33 cellular contexts compared by ENCODE assay signal in genomic region chr4:135705343-135705742, GRCh38.
DNase-seq lines count a peak whose midpoint lies in the region; ATAC-seq, FAIRE-seq and TF ChIP-seq lines count a peak whose summit lies in the region.
"Had no signal": no experiment of that assay in that cellular context is flagged by ENCODE, and none has a peak within 500 bp of the region (broad histone marks: within the 10 kb centered on the region; RNA-seq: fewer than 3 reads in every experiment).

No MANE protein-coding gene starts in this region.

- H3K9ac ChIP-seq in HepG2 (ENCODE audit: insufficient read depth, low read depth, low read length): no peak overlapping the region
- H3K9ac ChIP-seq: BLaER1; BLaER1 treated with 17β-estradiol and CSF1 and Interleukin-3, amounts not matched to agents 10 nM and 100 nM had no signal

- no peaks in the 10 kb centered on the region for H3K36me3 ChIP-seq in HepG2 (replicated peaks in 1 of 2; ENCODE audit: control insufficient read depth in 1 of 2, insufficient read depth in 2 of 2, low read length in 2 of 2)
- H3K36me3 ChIP-seq in right lobe of liver: no peaks in the 10 kb centered on the region
- H3K36me3 ChIP-seq: BE2C; BLaER1; BLaER1 treated with 17β-estradiol and CSF1 and Interleukin-3, amounts not matched to agents 10 nM and 100 nM had no signal

- POLR2A ChIA-PET in HepG2 (lab: Yijun Ruan, JAX): no interaction called here

- no peaks in the 10 kb centered on the region for H3K4me1 Mint-ChIP-seq in neural crest cell
- H3K4me1 Mint-ChIP-seq: B cell; CD14-positive monocyte; CD4-positive, alpha-beta memory T cell; CD8-positive, alpha-beta memory T cell had no signal

- H3K36me3 Mint-ChIP-seq in neural crest cell (ENCODE audit: low read depth): no peaks in the 10 kb centered on the region
- H3K36me3 Mint-ChIP-seq: CD14-positive monocyte; CD4-positive, alpha-beta memory T cell; CD4-positive, CD25-positive, alpha-beta regulatory T cell; CD8-positive, alpha-beta memory T cell; CD8-positive, alpha-beta T cell had no signal

- H2AFZ ChIP-seq in HepG2 (ENCODE audit: low read length): no peak overlapping the region

- TF ChIP-seq RAD21 in HepG2 (CRISPR knock-in tag; IDR thresholded peaks at IDR 0.05): no peak

- FAIRE-seq in HepG2 (lab: Jason Lieb, UNC) (no peak), D721Med (lab: Jason Lieb, UNC) (peak; percentile 73)
- FAIRE-seq: A549 had no signal

- TF ChIP-seq POLR2A in HepG2 (IDR thresholded peaks at IDR 0.05; ENCODE audit: insufficient read depth in 1 of 2, low read depth in 2 of 2, low read length in 2 of 2) (no peak), right lobe of liver (IDR thresholded peaks at IDR 0.05) (no peak)

- ATAC-seq in HepG2: no peak
- ATAC-seq in right lobe of liver: no peak
- ATAC-seq in GM18498 (IDR thresholded peaks at IDR 0.05; ENCODE audit: unreplicated experiment): no peak
- ATAC-seq: A549; CD8-positive, alpha-beta T cell had no signal

- H3K27ac ChIP-seq in HepG2 (ENCODE audit: extremely low read length, insufficient read depth, low read length): no peak overlapping the region
- no peak overlapping the region for H3K27ac ChIP-seq in right lobe of liver
- H3K27ac ChIP-seq: 22Rv1; A549; BLaER1; BLaER1 treated with 17β-estradiol and CSF1 and Interleukin-3, amounts not matched to agents 10 nM and 100 nM; C4-2B had no signal

- H3K4me2 ChIP-seq in HepG2 (ENCODE audit: low read depth, low read length): no peak overlapping the region
- H3K4me2 ChIP-seq: A549; BLaER1; BLaER1 treated with 17β-estradiol and CSF1 and Interleukin-3, amounts not matched to agents 10 nM and 100 nM had no signal

- H3K27me3 ChIP-seq in HepG2 (ENCODE audit: control insufficient read depth in 1 of 2, insufficient read depth in 2 of 2, low read length in 2 of 2) (no peaks in the 10 kb centered on the region), right lobe of liver (no peaks in the 10 kb centered on the region)
- H3K27me3 ChIP-seq: BE2C; BLaER1; BLaER1 treated with 17β-estradiol and CSF1 and Interleukin-3, amounts not matched to agents 10 nM and 100 nM had no signal

- no TSS peak for BruUV-seq in HepG2 (replicated peaks; lab: Mats Ljungman, UMichigan)

- H3K9me3 Mint-ChIP-seq in neural crest cell: no peaks in the 10 kb centered on the region
- H3K9me3 Mint-ChIP-seq: CD14-positive monocyte had no signal

- no peaks in the 10 kb centered on the region for H3K27me3 Mint-ChIP-seq in neural crest cell (ENCODE audit: low read depth)
- H3K27me3 Mint-ChIP-seq: B cell; CD4-positive, alpha-beta memory T cell; CD4-positive, alpha-beta T cell; CD4-positive, CD25-positive, alpha-beta regulatory T cell; CD8-positive, alpha-beta memory T cell had no signal

- DNase-seq in HepG2 (ENCODE audit: low spot score) (no peak), right lobe of liver (no peak), D721Med (ENCODE audit: insufficient read length, low spot score) (no peak), neural crest cell (ENCODE audit: low read depth, low spot score) (no peak), SHP77 treated with DMSO at 0.1 percent for 48 hours (lab: John Stamatoyannopoulos, UW) (no peak)
- DNase-seq: 8988T; ACHN; AML-193; BE2C; C1 segment of cervical spinal cord; Caco-2; Calu3; CD4-positive, alpha-beta memory T cell; CD4-positive, alpha-beta T cell; CD4-positive, CD25-positive, alpha-beta regulatory T cell; CD8-positive, alpha-beta memory T cell; CD8-positive, alpha-beta T cell; COR-L47; DMS 273 treated with DMSO at 0.1 percent for 48 hours; DMS153; DMS53; DMS79; DMS79 treated with DMSO at 0.1 percent for 48 hours; DND-41; EL had no signal

- no peaks in the 10 kb centered on the region for H4K20me1 ChIP-seq in HepG2 (ENCODE audit: insufficient read depth, low read length)
- H4K20me1 ChIP-seq: BLaER1; BLaER1 treated with 17β-estradiol and CSF1 and Interleukin-3, amounts not matched to agents 10 nM and 100 nM had no signal

- CTCF ChIA-PET in HepG2 (lab: Yijun Ruan, JAX; ENCODE audit: low intra/inter-chr PET ratio, low total read pairs): no interaction called here

- TF ChIP-seq CTCF in HepG2 (CRISPR knock-in tag; IDR thresholded peaks at IDR 0.05): no peak
- no peak for TF ChIP-seq CTCF in right lobe of liver (IDR thresholded peaks at IDR 0.05)
- TF ChIP-seq CTCF in D721Med (IDR thresholded peaks at IDR 0.05; ENCODE audit: insufficient read depth, missing control alignments): no peak
- TF ChIP-seq CTCF in neural crest cell (conservative IDR thresholded peaks at IDR 0.05): no peak

- TF ChIP-seq EP300 in HepG2 (IDR thresholded peaks at IDR 0.05; ENCODE audit: low read depth in 2 of 2, low read length in 2 of 2) (no peak), HepG2 (CRISPR knock-in tag; IDR thresholded peaks at IDR 0.05; ENCODE audit: borderline replicate concordance) (no peak)

- intact Hi-C loops in HepG2 (cut with micrococcal nuclease; ENCODE audit: unreplicated experiment): no loop called here
- intact Hi-C loops in right lobe of liver (cut with DNase I): no loop called here

- H3K27ac Mint-ChIP-seq in neural crest cell (ENCODE audit: unreplicated experiment): peak overlapping the region; percentile 28
- H3K27ac Mint-ChIP-seq: B cell; CD14-positive monocyte; CD4-positive, alpha-beta memory T cell; CD4-positive, alpha-beta T cell; CD4-positive, CD25-positive, alpha-beta regulatory T cell; CD8-positive, alpha-beta memory T cell; CD8-positive, alpha-beta T cell had no signal

- H3K79me2 ChIP-seq in HepG2 (ENCODE audit: insufficient read depth, low read length): no peaks in the 10 kb centered on the region

- in situ Hi-C loops in HepG2 (cut with HindIII; ENCODE audit: extremely low pct_ligation_motif_present, low pct_unique_long_range_greater_than_20kb): no loop called here

- no peaks in the 10 kb centered on the region for H3K9me3 ChIP-seq in HepG2 (ENCODE audit: low read length)
- H3K9me3 ChIP-seq in right lobe of liver: peaks cover 0 to 2% (median 0%) of the 10 kb centered on the region in 4 donors
- H3K9me3 ChIP-seq: A549; BE2C; BLaER1; BLaER1 treated with 17β-estradiol and CSF1 and Interleukin-3, amounts not matched to agents 10 nM and 100 nM; Caco-2 had no signal

- H3K4me1 ChIP-seq in HepG2 (ENCODE audit: insufficient read depth, low read length): no peaks in the 10 kb centered on the region
- no peaks in the 10 kb centered on the region for H3K4me1 ChIP-seq in right lobe of liver
- H3K4me1 ChIP-seq: A549; BE2C; BLaER1; BLaER1 treated with 17β-estradiol and CSF1 and Interleukin-3, amounts not matched to agents 10 nM and 100 nM; Caco-2 had no signal

- no peak overlapping the region for H3K4me3 Mint-ChIP-seq in neural crest cell
- H3K4me3 Mint-ChIP-seq: B cell; CD14-positive monocyte; CD4-positive, alpha-beta memory T cell; CD4-positive, alpha-beta T cell; CD4-positive, CD25-positive, alpha-beta regulatory T cell; CD8-positive, alpha-beta memory T cell; CD8-positive, alpha-beta T cell had no signal

- H3K4me3 ChIP-seq in HepG2 (replicated peaks in 1 of 3; ENCODE audit: insufficient read depth in 1 of 3, low read depth in 2 of 3, low read length in 3 of 3) (no peak overlapping the region), right lobe of liver (no peak overlapping the region)
- H3K4me3 ChIP-seq: A549; BLaER1; BLaER1 treated with 17β-estradiol and CSF1 and Interleukin-3, amounts not matched to agents 10 nM and 100 nM had no signal

TF ChIP-seq in HepG2, 621 proteins besides CTCF, POLR2A, EP300 and RAD21:
- TF ChIP-seq HOXD1 (CRISPR knock-in tag; IDR thresholded peaks at IDR 0.05) (no peak), GABPB1 (CRISPR knock-in tag; IDR thresholded peaks at IDR 0.05) (no peak), DNMT3B (CRISPR knock-in tag; conservative IDR thresholded peaks at IDR 0.05) (no peak), ZSCAN30 (CRISPR knock-in tag; IDR thresholded peaks at IDR 0.05) (no peak), KDM3A (CRISPR knock-in tag; IDR thresholded peaks at IDR 0.05; ENCODE audit: low read depth) (no peak), MAFF (IDR thresholded peaks at IDR 0.05; ENCODE audit: low read depth, low read length) (0 out of 2 replicates have a peak, but pooled peaks have one; percentile 38), MAFK (conservative IDR thresholded peaks at IDR 0.05 in 1 of 2, IDR thresholded peaks at IDR 0.05 in 1 of 2; ENCODE audit: low read length in 2 of 2) (peak; percentile 50 to 53; a peak in 3 of 4 replicates)
TF ChIP-seq in HepG2: peak in this region for 2.
